Comparison of ENCODE assay signal across 1 cellular context in genomic region chr2:42754776-42755140, GRCh38.
TF ChIP-seq lines count a peak whose summit lies in the region.

No MANE protein-coding gene starts in this region.

TF ChIP-seq in GM23338, 12 proteins besides CTCF, POLR2A, EP300 and RAD21 (continued from another document):
- TF ChIP-seq JUNB (IDR thresholded peaks at IDR 0.05; ENCODE audit: unreplicated experiment): no peak
- TF ChIP-seq EZH2 (IDR thresholded peaks at IDR 0.05; ENCODE audit: low read depth, unreplicated experiment): no peak
- no peak for TF ChIP-seq ZNF114 (CRISPR knock-in tag; IDR thresholded peaks at IDR 0.05)
- no peak for TF ChIP-seq ZNF462 (CRISPR knock-in tag; IDR thresholded peaks at IDR 0.05)
- TF ChIP-seq CREB1 (CRISPR knock-in tag; IDR thresholded peaks at IDR 0.05; ENCODE audit: low read depth): no peak
- TF ChIP-seq NANOG (IDR thresholded peaks at IDR 0.05; ENCODE audit: borderline replicate concordance): no peak
- TF ChIP-seq ETS1 (IDR thresholded peaks at IDR 0.05): no peak
TF ChIP-seq in GM23338: peak in this region for 0.
